In genomic region chrX:152907084-152907651, GRCh38 we compare ENCODE assay signal across 13 cellular contexts. TPM values are rescaled to one million over a fixed set of nuclear protein-coding genes. Genes with fewer than 3 reads are reported as not detected.
DNase-seq lines count a peak whose midpoint lies in the region; ATAC-seq and TF ChIP-seq lines count a peak whose summit lies in the region.
"Had no signal": no experiment of that assay in that cellular context is flagged by ENCODE, and none has a peak within 500 bp of the region (broad histone marks: within the 10 kb centered on the region; RNA-seq: fewer than 3 reads in every experiment).

No MANE protein-coding gene starts in this region.

- peak overlapping the region; percentile 39 to 72 (median 70) for H3K4me3 Mint-ChIP-seq in brain
- H3K4me3 Mint-ChIP-seq in activated T-cell treated with anti-CD3 and anti-CD28 coated beads, Interleukin-2, amount 50 U/mL, for 24 hours, result no peak overlapping the region
- H3K4me3 Mint-ChIP-seq: B cell had no signal

- H3K4me3 ChIP-seq in AG04449 (ENCODE audit: low read depth, low read length), result no peak overlapping the region
- H3K4me3 ChIP-seq in HEK293 (ENCODE audit: low read depth, low read length), result peak overlapping the region; percentile 15; the same call in 1 of the 2 replicates
- H3K4me3 ChIP-seq: left ventricle myocardium inferior had no signal

- DNase-seq in AG04449 (ENCODE audit: low read depth, low spot score) (peak; percentile 26), islet precursor cell (peak; percentile 91), NCI-H1092 (lab: John Stamatoyannopoulos, UW) (no peak), NCI-H2107 treated with DMSO at 0.1 percent for 48 hours (lab: John Stamatoyannopoulos, UW; ENCODE audit: unreplicated experiment) (no peak)
- no peak for DNase-seq in activated T-cell treated with anti-CD3 and anti-CD28 coated beads, Interleukin-2, amount 50 U/mL, for 24 hours
- DNase-seq: left ventricle myocardium inferior; stimulated activated CD4-positive, alpha-beta T cell treated with anti-CD3 and anti-CD28 coated beads, Interleukin-4, amount 100 ng/mL, for 24 hours; T-helper 9 cell had no signal

- no peaks in the 10 kb centered on the region for H3K36me3 ChIP-seq in HEK293 (ENCODE audit: control insufficient read depth in 2 of 2, insufficient read depth in 1 of 2, low read length in 2 of 2)
- H3K36me3 ChIP-seq: left ventricle myocardium inferior had no signal

- no peak for ATAC-seq in esophagus mucosa

- H3K4me1 Mint-ChIP-seq in brain, result peaks cover 23% of the 10 kb centered on the region
- H3K4me1 Mint-ChIP-seq in activated T-cell treated with anti-CD3 and anti-CD28 coated beads, Interleukin-2, amount 50 U/mL, for 24 hours (ENCODE audit: low read depth), result no peaks in the 10 kb centered on the region

- POLR2A ChIA-PET in AG04449 (lab: Yijun Ruan, JAX) (no interaction called here), HEK293 (lab: Yijun Ruan, JAX) (interaction anchor here (0.8 to 1.1 kb wide), 3 partner anchors 19 to 77 kb away, joined by 3 read pairs; partner anchors contain the start of genes CETN2 and NSDHL)

- peaks cover 3% of the 10 kb centered on the region for H3K27me3 Mint-ChIP-seq in brain
- peaks cover 33% of the 10 kb centered on the region for H3K27me3 Mint-ChIP-seq in activated T-cell treated with anti-CD3 and anti-CD28 coated beads, Interleukin-2, amount 50 U/mL, for 24 hours

- H3K36me3 Mint-ChIP-seq in brain, result no peaks in the 10 kb centered on the region
- no peaks in the 10 kb centered on the region for H3K36me3 Mint-ChIP-seq in activated T-cell treated with anti-CD3 and anti-CD28 coated beads, Interleukin-2, amount 50 U/mL, for 24 hours (ENCODE audit: low read depth)

- CTCF ChIA-PET in AG04449 (lab: Yijun Ruan, JAX) (interaction anchor here (3.9 kb wide), 1 partner anchor 18 kb away, joined by 19 read pairs; no protein-coding TSS in a partner anchor), HEK293 (lab: Yijun Ruan, JAX) (interaction anchor here (1.2 to 2.3 kb wide), 3 partner anchors 8 to 19 kb away, joined by 3 to 15 read pairs (median 3); no protein-coding TSS in a partner anchor)

- H3K27ac Mint-ChIP-seq in brain, result peak overlapping the region; percentile 35 to 96 (median 51)
- H3K27ac Mint-ChIP-seq in activated T-cell treated with anti-CD3 and anti-CD28 coated beads, Interleukin-2, amount 50 U/mL, for 24 hours, result no peak overlapping the region
- H3K27ac Mint-ChIP-seq: B cell had no signal

- no peak for TF ChIP-seq CTCF in AG04449 (IDR thresholded peaks at IDR 0.05; ENCODE audit: insufficient read depth, low read length, missing control alignments)
- TF ChIP-seq CTCF in HEK293 (tag by site-specific recombination; IDR thresholded peaks at IDR 0.05), result no peak
- TF ChIP-seq CTCF in brain (conservative IDR thresholded peaks at IDR 0.05), result no peak

- no peak overlapping the region for H3K27ac ChIP-seq in HEK293 (ENCODE audit: extremely low read depth, low read depth, low read length)
- H3K27ac ChIP-seq: epithelial cell of prostate, left ventricle myocardium inferior had no signal

- peaks cover 0 to 9% (median 0%) of the 10 kb centered on the region in 5 experiments for H3K9me3 Mint-ChIP-seq in brain
- no peaks in the 10 kb centered on the region for H3K9me3 Mint-ChIP-seq in activated T-cell treated with anti-CD3 and anti-CD28 coated beads, Interleukin-2, amount 50 U/mL, for 24 hours

- H3K9me3 ChIP-seq in HEK293 (ENCODE audit: control insufficient read depth, insufficient read depth, low read depth, low read length), result no peaks in the 10 kb centered on the region
- H3K9me3 ChIP-seq: left ventricle myocardium inferior had no signal

- H3K4me1 ChIP-seq in HEK293 (ENCODE audit: control insufficient read depth, insufficient read depth, low read length), result no peaks in the 10 kb centered on the region

TF ChIP-seq in HEK293, 187 proteins besides CTCF, POLR2A, EP300 and RAD21 (continues in another document):
- TF ChIP-seq ZNF654 (tag by site-specific recombination; IDR thresholded peaks at IDR 0.05; ENCODE audit: low read depth) (no peak), ATF2 (tag by site-specific recombination; IDR thresholded peaks at IDR 0.05; ENCODE audit: low read depth) (0 out of 2 replicates have a peak, but pooled peaks have one; percentile 29), ZNF274 (IDR thresholded peaks at IDR 0.05; ENCODE audit: low read length) (no peak), ZNF274 (tag by site-specific recombination; IDR thresholded peaks at IDR 0.05; ENCODE audit: borderline replicate concordance) (no peak), GLIS2 (tag by site-specific recombination; IDR thresholded peaks at IDR 0.05) (peak; percentile 60), BCL11B (tag by site-specific recombination; IDR thresholded peaks at IDR 0.05; ENCODE audit: low read depth) (no peak), ZNF830 (tag by site-specific recombination; IDR thresholded peaks at IDR 0.05; ENCODE audit: low read depth) (no peak), ZBTB17 (tag by site-specific recombination; IDR thresholded peaks at IDR 0.05) (peak; percentile 73), ZFHX2 (tag by site-specific recombination; conservative IDR thresholded peaks at IDR 0.05) (peak; percentile 77), ZNF2 (tag by site-specific recombination; IDR thresholded peaks at IDR 0.05) (no peak), PATZ1 (tag by site-specific recombination; IDR thresholded peaks at IDR 0.05) (peak; percentile 44; the same call in 1 of the 2 replicates), PRDM2 (tag by site-specific recombination; IDR thresholded peaks at IDR 0.05; ENCODE audit: borderline replicate concordance) (no peak), ZBTB20 (tag by site-specific recombination; IDR thresholded peaks at IDR 0.05) (peak; percentile 99), EGR2 (tag by site-specific recombination; IDR thresholded peaks at IDR 0.05; ENCODE audit: low read depth) (peak; percentile 56; the same call in 1 of the 2 replicates)

RNA-seq across cellular contexts. Expression of gene ZNF185, which starts 9.3 kb away (rescaled TPM):
- 4.5 TPM for polyA plus RNA-seq in brain (ENCODE audit: insufficient read depth, low read depth, low replicate concordance)
- 341 TPM for total RNA-seq in esophagus mucosa

Comparison
In these comparisons a context has a peak if more than half of its experiments do, and no peak if none do; other contexts are left out.
1. DNase-seq: peak in AG04449 (single experiment) and islet precursor cell (single experiment); none in activated T-cell treated with anti-CD3 and anti-CD28 coated beads, Interleukin-2, amount 50 U/mL, for 24 hours (single experiment), NCI-H1092 (single experiment) and NCI-H2107 treated with DMSO at 0.1 percent for 48 hours (single experiment).